ENCODE assay signal across 1 cellular context in the genomic region with DNA sequence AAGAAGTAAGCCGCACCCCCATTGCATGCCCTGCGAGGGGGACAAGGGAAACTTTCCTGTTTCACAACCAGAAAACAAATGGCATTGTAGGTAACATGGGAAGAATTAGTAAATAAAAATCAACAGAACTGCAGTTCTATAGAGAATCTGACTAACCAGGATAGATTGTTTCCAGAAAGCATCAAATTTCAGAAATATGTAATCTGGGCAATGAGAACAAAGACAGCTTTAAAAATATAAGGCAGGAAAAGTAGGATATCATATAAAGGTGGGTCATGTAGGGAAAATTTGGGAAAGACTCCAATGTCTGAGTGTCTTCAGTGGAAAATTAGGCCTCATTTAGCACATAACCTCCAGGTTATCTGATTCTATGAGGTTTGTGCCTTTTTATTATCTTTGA.
TF ChIP-seq lines count a peak whose summit lies in the region.

No MANE protein-coding gene starts in this region.

TF ChIP-seq in H1, 55 proteins besides CTCF, POLR2A, EP300 and RAD21:
- TF ChIP-seq FOSL1 (IDR thresholded peaks at IDR 0.05; ENCODE audit: insufficient read depth, low read depth, low read length) (no peak), SP1 (IDR thresholded peaks at IDR 0.05; ENCODE audit: low read depth, low read length) (no peak), PHF8 (conservative IDR thresholded peaks at IDR 0.05; ENCODE audit: low read depth, low read length) (no peak), POU5F1 (IDR thresholded peaks at IDR 0.05; ENCODE audit: low read depth, low read length) (no peak), JUND (IDR thresholded peaks at IDR 0.05; ENCODE audit: low read length) (no peak), BCL11A (IDR thresholded peaks at IDR 0.05; ENCODE audit: low read depth in 2 of 2, low read length in 2 of 2) (no peak)
